22 cellular contexts compared by ENCODE assay signal in the genomic region with DNA sequence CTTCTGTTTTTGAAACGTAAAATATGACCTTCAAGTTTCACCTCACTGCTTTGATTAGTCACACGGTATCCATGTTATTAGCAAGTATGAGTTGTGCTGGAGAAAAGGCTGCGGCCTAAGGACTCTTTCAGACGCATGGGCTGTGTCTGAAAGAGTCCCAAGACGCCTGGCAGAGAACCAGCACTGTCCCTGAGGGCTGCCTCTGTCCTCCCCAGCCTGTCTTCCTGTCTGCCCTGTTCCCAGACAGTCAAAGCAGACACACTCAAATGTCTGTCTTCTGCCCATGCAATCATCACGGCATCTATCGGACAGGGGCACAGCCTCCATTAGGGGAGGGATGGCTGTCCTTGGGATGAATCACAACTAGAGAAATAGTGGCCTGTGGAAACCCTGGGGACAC.
DNase-seq lines count a peak whose midpoint lies in the region; ATAC-seq and TF ChIP-seq lines count a peak whose summit lies in the region.
"Had no signal": no experiment of that assay in that cellular context is flagged by ENCODE, and none has a peak within 500 bp of the region (broad histone marks: within the 10 kb centered on the region; RNA-seq: fewer than 3 reads in every experiment).

No MANE protein-coding gene starts in this region.

- H3K27ac ChIP-seq in smooth muscle cell (ENCODE audit: low read depth) = peak overlapping the region; percentile 33
- H3K27ac ChIP-seq: cardiac muscle cell, lower lobe of right lung, upper lobe of left lung had no signal

- 64% methylated on average over 7 of the region's 7 CpGs for WGBS in smooth muscle cell (ENCODE audit: low lambda C conversion rate)

- no peaks in the 10 kb centered on the region for H3K27me3 ChIP-seq in smooth muscle cell (ENCODE audit: low read depth)
- H3K27me3 ChIP-seq: cardiac muscle cell, upper lobe of left lung had no signal

- in situ Hi-C loops in G401 (cut with HindIII; ENCODE audit: low sequenced_read_pairs) = no loop called here

- H3F3A ChIP-seq in smooth muscle cell (ENCODE audit: low read depth) = no peaks in the 10 kb centered on the region

- TF ChIP-seq CTCF in smooth muscle cell (IDR thresholded peaks at IDR 0.05; ENCODE audit: borderline replicate concordance, insufficient read depth, poor library complexity, severe bottlenecking) = no peak

- H3K9ac ChIP-seq in smooth muscle cell (ENCODE audit: low read depth) = no peak overlapping the region

- ATAC-seq in left cardiac atrium (peak; percentile 53 to 71), GM19328 (IDR thresholded peaks at IDR 0.05; ENCODE audit: unreplicated experiment) (no peak)
- ATAC-seq: HCT116; mucosa of descending colon; natural killer cell treated with Interleukin-12 subunit alpha and Interleukin-12 subunit beta and Interleukin-15 and Interleukin-18, amount 100 ng/mL, for 72 hours had no signal

- H3K4me1 ChIP-seq in smooth muscle cell (ENCODE audit: low read depth) = no peaks in the 10 kb centered on the region
- H3K4me1 ChIP-seq: upper lobe of left lung had no signal

- H3K4me2 ChIP-seq in smooth muscle cell = no peak overlapping the region

- no peak overlapping the region for H3K4me3 ChIP-seq in smooth muscle cell
- H3K4me3 ChIP-seq: cardiac muscle cell, lower lobe of right lung, mucosa of descending colon, upper lobe of left lung had no signal

- intact Hi-C loops in left cardiac atrium (cut with DNase I) = no loop called here

- DNase-seq in G401 (ENCODE audit: low spot score) (peak; percentile 3), astrocyte of the hippocampus (ENCODE audit: low read depth, low spot score) (peak; percentile 10), left cardiac atrium (peak; percentile 37), smooth muscle cell (lab: John Stamatoyannopoulos, UW; ENCODE audit: unreplicated experiment) (no peak), NCI-H510A (lab: John Stamatoyannopoulos, UW) (no peak), NCI-H1417 treated with DMSO at 0.1 percent for 48 hours (lab: John Stamatoyannopoulos, UW) (no peak)
- DNase-seq: activated CD4-positive, alpha-beta T cell treated with anti-CD3 and anti-CD28 coated beads, Interleukin-2, amount 10 ng/mL, durations not matched to agents 24 days and 14 days; activated naive CD4-positive, alpha-beta T cell treated with anti-CD3 and anti-CD28 coated beads for 36 hours; amniotic stem cell; CD4-positive, CD25-positive, alpha-beta regulatory T cell; dermis blood vessel endothelial cell; EL; KBM-7; lower lobe of right lung; mucosa of descending colon; NCI-H2107; stimulated activated CD4-positive, alpha-beta T cell treated with anti-CD3 and anti-CD28 coated beads, Interleukin-2, amount 100 ng/mL, for 48 hours; upper lobe of left lung had no signal

- H3K36me3 ChIP-seq in smooth muscle cell (ENCODE audit: low read depth) = no peaks in the 10 kb centered on the region

- no peaks in the 10 kb centered on the region for H4K20me1 ChIP-seq in smooth muscle cell (ENCODE audit: low read depth)

- no peaks in the 10 kb centered on the region for H3K9me3 ChIP-seq in smooth muscle cell (replicated peaks; ENCODE audit: low read depth)
- H3K9me3 ChIP-seq: lower lobe of right lung, mucosa of descending colon, upper lobe of left lung had no signal

- H2AFZ ChIP-seq in smooth muscle cell (ENCODE audit: low read depth) = no peak overlapping the region

- H3K79me2 ChIP-seq in smooth muscle cell (ENCODE audit: low read depth) = no peaks in the 10 kb centered on the region

Comparison
In these comparisons a context has a peak if more than half of its experiments do, and no peak if none do; other contexts are left out.
1. DNase-seq: peak in G401 (single experiment), astrocyte of the hippocampus (single experiment) and left cardiac atrium (single experiment); none in smooth muscle cell (single experiment), NCI-H510A (single experiment) and NCI-H1417 treated with DMSO at 0.1 percent for 48 hours (single experiment).